In genomic region chr11:73141031-73141308, GRCh38 we compare ENCODE assay signal across 8 cellular contexts. TPM values are rescaled to one million over a fixed set of nuclear protein-coding genes. Genes with fewer than 3 reads are reported as not detected.
DNase-seq lines count a peak whose midpoint lies in the region; ATAC-seq and FAIRE-seq lines count a peak whose summit lies in the region.

No MANE protein-coding gene starts in this region.

- H3K27me3 ChIP-seq in ectodermal cell (ENCODE audit: control insufficient read depth, insufficient read depth, low read length, poor library complexity, severe bottlenecking), result no peaks in the 10 kb centered on the region
- H3K27me3 ChIP-seq in naive thymus-derived CD4-positive, alpha-beta T cell (ENCODE audit: control insufficient read depth in 2 of 2, insufficient read depth in 2 of 2, low read length in 2 of 2), result no peaks in the 10 kb centered on the region

- H3K27me3 Mint-ChIP-seq in T-helper 1 cell treated with Interleukin-12 subunit alpha and Interleukin-12 subunit beta and Interleukin-4 antibody, amounts not matched to agents 30 μg/mL and 1 μg/mL, for 36 hours (ENCODE audit: low read depth), result no peaks in the 10 kb centered on the region
- no peaks in the 10 kb centered on the region for H3K27me3 Mint-ChIP-seq in naive thymus-derived CD4-positive, alpha-beta T cell

- ATAC-seq in naive thymus-derived CD4-positive, alpha-beta T cell, result no peak
- no peak for ATAC-seq in HG03469 (IDR thresholded peaks at IDR 0.05; ENCODE audit: unreplicated experiment)

- peak overlapping the region; percentile 90 for H3K4me3 ChIP-seq in ectodermal cell (ENCODE audit: insufficient read depth, low read depth, low read length)
- H3K4me3 ChIP-seq in naive thymus-derived CD4-positive, alpha-beta T cell (ENCODE audit: low read length), result peak overlapping the region; percentile 87

- no peak for FAIRE-seq in RCC 7860 (lab: Jason Lieb, UNC)

- H3K9me3 ChIP-seq in ectodermal cell (ENCODE audit: control insufficient read depth, low read length), result no peaks in the 10 kb centered on the region
- H3K9me3 ChIP-seq in naive thymus-derived CD4-positive, alpha-beta T cell (ENCODE audit: control insufficient read depth in 2 of 3, low read length in 3 of 3), result no peaks in the 10 kb centered on the region

- 0% methylated on average over 17 of the region's 17 CpGs for WGBS in ectodermal cell, 2 experiments

- H3K4me3 Mint-ChIP-seq in T-helper 1 cell treated with Interleukin-12 subunit alpha and Interleukin-12 subunit beta and Interleukin-4 antibody, amounts not matched to agents 30 μg/mL and 1 μg/mL, for 36 hours, result peak overlapping the region; percentile 100
- H3K4me3 Mint-ChIP-seq in naive thymus-derived CD4-positive, alpha-beta T cell, result peak overlapping the region; percentile 83 to 97 (median 94)

- CTCF ChIA-PET in naive thymus-derived CD4-positive, alpha-beta T cell (lab: Charles Lee), result interaction anchor here (0.6 to 3.3 kb wide), 2 partner anchors 37 to 216 kb away, joined by 3 to 22 read pairs; no protein-coding TSS in a partner anchor

- DNase-seq in NCI-H2171 treated with DMSO at 0.1 percent for 48 hours (lab: John Stamatoyannopoulos, UW) (peak; percentile 35), NCI-H2171 (lab: John Stamatoyannopoulos, UW) (no peak), NCI-H1694 (lab: John Stamatoyannopoulos, UW) (no peak), RCC 7860 (ENCODE audit: low spot score) (no peak)
- peak in 4 of 9 donors; percentile 5 to 44 (median 20) for DNase-seq in naive thymus-derived CD4-positive, alpha-beta T cell

- peaks cover 35% of the 10 kb centered on the region for H3K4me1 Mint-ChIP-seq in T-helper 1 cell treated with Interleukin-12 subunit alpha and Interleukin-12 subunit beta and Interleukin-4 antibody, amounts not matched to agents 30 μg/mL and 1 μg/mL, for 36 hours (ENCODE audit: low read depth)
- H3K4me1 Mint-ChIP-seq in naive thymus-derived CD4-positive, alpha-beta T cell, result peaks cover 22 to 60% (median 55%) of the 10 kb centered on the region in 7 donors

- peaks cover 26% of the 10 kb centered on the region for H3K36me3 Mint-ChIP-seq in T-helper 1 cell treated with Interleukin-12 subunit alpha and Interleukin-12 subunit beta and Interleukin-4 antibody, amounts not matched to agents 30 μg/mL and 1 μg/mL, for 36 hours (ENCODE audit: low read depth)
- peaks cover 0 to 20% (median 0%) of the 10 kb centered on the region in 5 donors for H3K36me3 Mint-ChIP-seq in naive thymus-derived CD4-positive, alpha-beta T cell

- H3K4me1 ChIP-seq in ectodermal cell (ENCODE audit: control insufficient read depth, insufficient read depth, low read length), result peaks cover 8% of the 10 kb centered on the region
- peaks cover 25 to 26% of the 10 kb centered on the region in 2 donors for H3K4me1 ChIP-seq in naive thymus-derived CD4-positive, alpha-beta T cell (ENCODE audit: control insufficient read depth in 2 of 2, insufficient read depth in 2 of 2, low read length in 2 of 2)

- H3K9me3 Mint-ChIP-seq in T-helper 1 cell treated with Interleukin-12 subunit alpha and Interleukin-12 subunit beta and Interleukin-4 antibody, amounts not matched to agents 30 μg/mL and 1 μg/mL, for 36 hours, result no peaks in the 10 kb centered on the region
- H3K9me3 Mint-ChIP-seq in naive thymus-derived CD4-positive, alpha-beta T cell, result peaks cover 0 to 5% (median 0%) of the 10 kb centered on the region in 11 donors

- intact Hi-C loops in naive thymus-derived CD4-positive, alpha-beta T cell (cut with micrococcal nuclease), result loop anchor here (1.0 to 5.0 kb wide), 8 partner anchors 37 to 1806 kb away; partner anchors contain the start of genes FAM168A (in 1 of the 2), POLD3 (in 1 of the 2), SPCS2 (in 1 of the 2) and XRRA1 (in 1 of the 2)

- no peaks in the 10 kb centered on the region for H3K36me3 ChIP-seq in ectodermal cell (ENCODE audit: control insufficient read depth, insufficient read depth, low read length)
- H3K36me3 ChIP-seq in naive thymus-derived CD4-positive, alpha-beta T cell (ENCODE audit: control insufficient read depth in 2 of 3, insufficient read depth in 3 of 3, low read length in 3 of 3), result peaks cover 0 to 7% (median 0%) of the 10 kb centered on the region in 3 experiments

- POLR2A ChIA-PET in naive thymus-derived CD4-positive, alpha-beta T cell (lab: Charles Lee), result interaction anchor here (2.7 to 3.0 kb wide), 2 partner anchors 17 to 216 kb away, joined by 7 to 17 read pairs; no protein-coding TSS in a partner anchor

- peak overlapping the region; percentile 77 for H3K27ac ChIP-seq in ectodermal cell (ENCODE audit: insufficient read depth, low read depth, low read length, poor library complexity, severe bottlenecking)
- peak overlapping the region; percentile 99 for H3K27ac ChIP-seq in naive thymus-derived CD4-positive, alpha-beta T cell (ENCODE audit: low read depth, low read length)

- H3K27ac Mint-ChIP-seq in T-helper 1 cell treated with Interleukin-12 subunit alpha and Interleukin-12 subunit beta and Interleukin-4 antibody, amounts not matched to agents 30 μg/mL and 1 μg/mL, for 36 hours, result peak overlapping the region; percentile 95
- peak overlapping the region; percentile 83 to 98 (median 94) for H3K27ac Mint-ChIP-seq in naive thymus-derived CD4-positive, alpha-beta T cell

RNA-seq across cellular contexts. Expression of gene FCHSD2, which starts 1.1 kb away (rescaled TPM):
- polyA plus RNA-seq in ectodermal cell (2013, experiment 1 of 4), result 27.3 TPM
- polyA plus RNA-seq in ectodermal cell (2013, experiment 2 of 4), result 24.3 TPM
- polyA plus RNA-seq in ectodermal cell (2013, experiment 3 of 4), result 17.8 TPM
- 18.4 TPM for polyA plus RNA-seq in ectodermal cell (2013, experiment 4 of 4)
- total RNA-seq in naive thymus-derived CD4-positive, alpha-beta T cell, result 10 to 100 TPM; 48.3 to 69.9 (median 49.6) TPM
- polyA plus RNA-seq in naive thymus-derived CD4-positive, alpha-beta T cell, result 10 to 100 TPM; 18.3 to 20.2 TPM
